ENCODE assay signal across 1 cellular context in the genomic region with DNA sequence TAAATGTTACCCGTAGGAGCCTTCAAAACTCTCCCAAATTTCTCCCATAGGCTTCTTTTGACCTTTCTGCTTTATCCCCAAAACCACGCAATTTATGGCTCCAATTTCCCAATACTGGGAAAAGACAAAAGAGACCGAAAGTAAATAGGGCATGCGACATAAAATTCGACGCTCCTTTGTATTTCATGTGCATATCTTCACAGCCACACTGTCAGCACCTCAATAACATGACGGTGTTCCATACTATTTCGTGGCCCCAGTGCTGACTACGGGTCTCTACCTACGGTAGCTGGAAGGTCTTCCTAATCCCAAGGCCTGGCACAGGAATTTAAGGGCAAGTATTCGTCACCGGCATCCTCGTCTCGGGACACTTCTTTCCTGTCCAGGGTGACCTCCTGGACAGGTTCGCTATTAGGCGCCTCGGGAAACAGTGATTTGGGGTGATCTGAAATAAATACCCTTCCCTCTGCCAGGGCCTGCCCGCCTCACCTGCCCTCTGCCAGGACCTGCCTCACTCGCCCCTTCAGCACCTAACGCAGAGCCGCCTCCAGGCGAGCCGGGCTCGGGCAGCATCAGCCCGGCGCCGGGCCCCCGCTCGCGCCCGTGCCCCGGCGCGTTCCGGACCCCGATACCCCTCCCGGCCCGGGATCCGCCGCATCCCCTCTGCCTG.
A peak's percentile ranks its signal among the peaks of the same experiment; 100 is the strongest.
TF ChIP-seq lines count a peak whose summit lies in the region.

No MANE protein-coding gene starts in this region.

TF ChIP-seq in GM12878, 131 proteins besides CTCF, POLR2A, EP300 and RAD21 (continued from another document):
- TF ChIP-seq, protein P1, sequence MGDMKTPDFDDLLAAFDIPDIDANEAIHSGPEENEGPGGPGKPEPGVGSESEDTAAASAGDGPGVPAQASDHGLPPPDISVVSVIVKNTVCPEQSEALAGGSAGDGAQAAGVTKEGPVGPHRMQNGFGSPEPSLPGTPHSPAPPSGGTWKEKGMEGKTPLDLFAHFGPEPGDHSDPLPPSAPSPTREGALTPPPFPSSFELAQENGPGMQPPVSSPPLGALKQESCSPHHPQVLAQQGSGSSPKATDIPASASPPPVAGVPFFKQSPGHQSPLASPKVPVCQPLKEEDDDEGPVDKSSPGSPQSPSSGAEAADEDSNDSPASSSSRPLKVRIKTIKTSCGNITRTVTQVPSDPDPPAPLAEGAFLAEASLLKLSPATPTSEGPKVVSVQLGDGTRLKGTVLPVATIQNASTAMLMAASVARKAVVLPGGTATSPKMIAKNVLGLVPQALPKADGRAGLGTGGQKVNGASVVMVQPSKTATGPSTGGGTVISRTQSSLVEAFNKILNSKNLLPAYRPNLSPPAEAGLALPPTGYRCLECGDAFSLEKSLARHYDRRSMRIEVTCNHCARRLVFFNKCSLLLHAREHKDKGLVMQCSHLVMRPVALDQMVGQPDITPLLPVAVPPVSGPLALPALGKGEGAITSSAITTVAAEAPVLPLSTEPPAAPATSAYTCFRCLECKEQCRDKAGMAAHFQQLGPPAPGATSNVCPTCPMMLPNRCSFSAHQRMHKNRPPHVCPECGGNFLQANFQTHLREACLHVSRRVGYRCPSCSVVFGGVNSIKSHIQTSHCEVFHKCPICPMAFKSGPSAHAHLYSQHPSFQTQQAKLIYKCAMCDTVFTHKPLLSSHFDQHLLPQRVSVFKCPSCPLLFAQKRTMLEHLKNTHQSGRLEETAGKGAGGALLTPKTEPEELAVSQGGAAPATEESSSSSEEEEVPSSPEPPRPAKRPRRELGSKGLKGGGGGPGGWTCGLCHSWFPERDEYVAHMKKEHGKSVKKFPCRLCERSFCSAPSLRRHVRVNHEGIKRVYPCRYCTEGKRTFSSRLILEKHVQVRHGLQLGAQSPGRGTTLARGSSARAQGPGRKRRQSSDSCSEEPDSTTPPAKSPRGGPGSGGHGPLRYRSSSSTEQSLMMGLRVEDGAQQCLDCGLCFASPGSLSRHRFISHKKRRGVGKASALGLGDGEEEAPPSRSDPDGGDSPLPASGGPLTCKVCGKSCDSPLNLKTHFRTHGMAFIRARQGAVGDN (IDR thresholded peaks at IDR 0.05): peak; percentile 49
- no peak for TF ChIP-seq SREBF2 (IDR thresholded peaks at IDR 0.05; ENCODE audit: low read length)
- no peak for TF ChIP-seq PKNOX1 (IDR thresholded peaks at IDR 0.05)
- peak; percentile 36; the same call in 1 of the 2 replicates for TF ChIP-seq IRF4 (IDR thresholded peaks at IDR 0.05; ENCODE audit: low read depth, low read length)
- TF ChIP-seq, protein P2, sequence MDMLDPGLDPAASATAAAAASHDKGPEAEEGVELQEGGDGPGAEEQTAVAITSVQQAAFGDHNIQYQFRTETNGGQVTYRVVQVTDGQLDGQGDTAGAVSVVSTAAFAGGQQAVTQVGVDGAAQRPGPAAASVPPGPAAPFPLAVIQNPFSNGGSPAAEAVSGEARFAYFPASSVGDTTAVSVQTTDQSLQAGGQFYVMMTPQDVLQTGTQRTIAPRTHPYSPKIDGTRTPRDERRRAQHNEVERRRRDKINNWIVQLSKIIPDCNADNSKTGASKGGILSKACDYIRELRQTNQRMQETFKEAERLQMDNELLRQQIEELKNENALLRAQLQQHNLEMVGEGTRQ (IDR thresholded peaks at IDR 0.05; ENCODE audit: borderline replicate concordance, low read depth, low read length): no peak
- TF ChIP-seq JUNB (IDR thresholded peaks at IDR 0.05): no peak
- peak; percentile 29; the same call in 1 of the 2 replicates for TF ChIP-seq PAX5 (IDR thresholded peaks at IDR 0.05; ENCODE audit: borderline replicate concordance, low read depth, low read length)
- TF ChIP-seq SMC3 (IDR thresholded peaks at IDR 0.05; ENCODE audit: borderline replicate concordance, low read length): no peak
- no peak for TF ChIP-seq TBL1XR1 (IDR thresholded peaks at IDR 0.05; ENCODE audit: low read depth, low read length)
- no peak for TF ChIP-seq NFXL1 (IDR thresholded peaks at IDR 0.05; ENCODE audit: borderline replicate concordance)
- TF ChIP-seq ESRRA (IDR thresholded peaks at IDR 0.05; ENCODE audit: low read length): no peak
- no peak for TF ChIP-seq FOS (IDR thresholded peaks at IDR 0.05; ENCODE audit: borderline replicate concordance, extremely low read depth, insufficient read length)
